In the genomic region with DNA sequence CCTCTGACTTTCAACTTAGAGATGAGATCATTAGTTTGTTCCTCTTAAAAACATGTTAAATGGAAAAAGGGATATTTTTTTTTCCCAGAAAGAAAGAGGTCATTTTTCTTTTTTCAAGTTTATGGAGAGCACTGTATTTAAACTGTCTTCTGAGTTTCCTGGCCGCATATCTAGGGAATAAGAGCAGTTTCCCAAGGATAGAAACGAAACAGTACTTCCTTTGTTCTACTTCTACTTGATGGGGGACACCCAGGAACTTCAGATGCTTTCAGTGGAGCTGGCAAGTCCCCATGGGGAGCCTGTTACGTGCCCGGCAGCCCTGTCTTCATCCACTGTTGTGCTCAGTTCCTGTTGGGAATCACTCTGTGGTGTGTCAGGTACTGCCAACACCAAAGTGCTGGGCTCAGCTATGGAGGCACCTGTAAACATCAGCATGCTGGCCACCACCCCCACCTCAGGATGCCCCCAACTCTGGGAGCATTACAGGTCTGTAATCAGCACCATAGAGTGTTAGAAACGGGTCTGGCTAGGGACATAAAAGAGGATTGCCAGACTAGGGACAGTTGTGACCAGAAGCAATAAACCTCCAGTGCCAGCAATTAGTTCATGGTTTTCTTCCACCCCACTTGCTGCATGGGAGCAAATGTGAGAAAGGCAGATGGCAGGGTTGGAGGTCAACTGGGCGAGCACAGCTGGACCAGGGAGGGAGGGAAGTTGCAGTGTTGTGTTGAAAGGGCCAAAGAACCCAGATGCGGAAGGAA, we compare ENCODE assay signal across 15 cellular contexts.
A peak's percentile ranks its signal among the peaks of the same experiment; 100 is the strongest.
DNase-seq lines count a peak whose midpoint lies in the region; ATAC-seq and TF ChIP-seq lines count a peak whose summit lies in the region.
"Had no signal": no experiment of that assay in that cellular context is flagged by ENCODE, and none has a peak within 500 bp of the region (broad histone marks: within the 10 kb centered on the region; RNA-seq: fewer than 3 reads in every experiment).

No MANE protein-coding gene starts in this region.

- no peaks in the 10 kb centered on the region for H4K20me1 ChIP-seq in MM.1S (ENCODE audit: insufficient read depth, low read length)
- H4K20me1 ChIP-seq: BLaER1 had no signal

- H2AFZ ChIP-seq in MM.1S (ENCODE audit: low read length), result no peak overlapping the region

- DNase-seq in Panc1 (ENCODE audit: low read depth, low spot score), result no peak
- DNase-seq in epidermal melanocyte (ENCODE audit: insufficient read length, low spot score), result peak; percentile 59
- peak; percentile 57 for DNase-seq in mesenteric fat pad (ENCODE audit: low spot score)
- DNase-seq in testis, result no peak
- DNase-seq in MM.1S, result no peak
- no peak for DNase-seq in effector CD8-positive, alpha-beta T cell (lab: John Stamatoyannopoulos, UW)
- no peak for DNase-seq in T-helper 2 cell treated with Interferon-gamma antibody and Interleukin-4, amounts not matched to agents 5 μg/mL and 100 μg/mL, for 36 hours (ENCODE audit: low spot score)
- DNase-seq: activated CD4-positive, alpha-beta T cell treated with anti-CD3 and anti-CD28 coated beads, Interleukin-2, amount 10 ng/mL, durations not matched to agents 24 days and 14 days; activated naive CD4-positive, alpha-beta T cell treated with anti-CD3 and anti-CD28 coated beads for 36 hours; Karpas-422; NCI-H1417; ovary; stimulated activated naive CD8-positive, alpha-beta T cell treated with anti-CD3 and anti-CD28 coated beads, Interleukin-15, Interleukin-2, amounts not matched to agents 100 U/mL and 50 U/mL, for 24 hours had no signal

- CTCF ChIA-PET in Panc1 (lab: Charles Lee), result no interaction called here

- ATAC-seq in Panc1, result no peak
- ATAC-seq: stimulated activated naive CD8-positive, alpha-beta T cell treated with anti-CD3 and anti-CD28 coated beads, Interleukin-15, Interleukin-2, amounts not matched to agents 100 U/mL and 50 U/mL, for 24 hours had no signal

- TF ChIP-seq CTCF in Panc1 (IDR thresholded peaks at IDR 0.05) (no peak), testis (IDR thresholded peaks at IDR 0.05) (no peak), MM.1S (IDR thresholded peaks at IDR 0.05; ENCODE audit: low read length) (no peak)

- H3K9me3 ChIP-seq in Panc1 (ENCODE audit: control insufficient read depth, insufficient read depth, low read depth, low read length) (no peaks in the 10 kb centered on the region), testis (no peaks in the 10 kb centered on the region), MM.1S (replicated peaks; ENCODE audit: insufficient read depth, low read length) (no peaks in the 10 kb centered on the region)
- H3K9me3 ChIP-seq: BLaER1, ovary, SJSA1 had no signal

- no peaks in the 10 kb centered on the region for H3K36me3 Mint-ChIP-seq in T-helper 2 cell treated with Interferon-gamma antibody and Interleukin-4, amounts not matched to agents 5 μg/mL and 100 μg/mL, for 36 hours (ENCODE audit: low read depth)

- H3K27me3 ChIP-seq in Panc1 (ENCODE audit: control insufficient read depth, insufficient read depth, low read length) (no peaks in the 10 kb centered on the region), testis (no peaks in the 10 kb centered on the region), MM.1S (replicated peaks; ENCODE audit: insufficient read depth, low read length) (no peaks in the 10 kb centered on the region)
- H3K27me3 ChIP-seq: BLaER1, ovary, SJSA1 had no signal

- no peak overlapping the region for H3K9ac ChIP-seq in MM.1S (ENCODE audit: low read length)
- H3K9ac ChIP-seq: BLaER1 had no signal

- intact Hi-C loops in Panc1 (cut with micrococcal nuclease; ENCODE audit: unreplicated experiment) (no loop called here), testis (cut with DNase I; ENCODE audit: low total_unique reads) (no loop called here)

- no peaks in the 10 kb centered on the region for H3K27me3 Mint-ChIP-seq in T-helper 2 cell treated with Interferon-gamma antibody and Interleukin-4, amounts not matched to agents 5 μg/mL and 100 μg/mL, for 36 hours (ENCODE audit: low read depth)
- H3K27me3 Mint-ChIP-seq: activated CD4-positive, alpha-beta T cell treated with anti-CD3 and anti-CD28 coated beads, Interleukin-2, amount 10 ng/mL, durations not matched to agents 24 days and 14 days had no signal

- no peak overlapping the region for H3K27ac Mint-ChIP-seq in T-helper 2 cell treated with Interferon-gamma antibody and Interleukin-4, amounts not matched to agents 5 μg/mL and 100 μg/mL, for 36 hours
- H3K27ac Mint-ChIP-seq: activated CD4-positive, alpha-beta T cell treated with anti-CD3 and anti-CD28 coated beads, Interleukin-2, amount 10 ng/mL, durations not matched to agents 24 days and 14 days; activated naive CD4-positive, alpha-beta T cell treated with anti-CD3 and anti-CD28 coated beads for 36 hours had no signal

- no peak for TF ChIP-seq POLR2A in testis (IDR thresholded peaks at IDR 0.05)

- H3K4me3 ChIP-seq in Panc1 (ENCODE audit: low read depth in 2 of 2, low read length in 2 of 2) (no peak overlapping the region), testis (no peak overlapping the region), MM.1S (ENCODE audit: low read length) (no peak overlapping the region)
- H3K4me3 ChIP-seq: BLaER1, ovary, SJSA1 had no signal

- 68 to 73% methylated on average over 7 of the region's 7 CpGs for WGBS in testis, 2 donors

- H3K36me3 ChIP-seq in Panc1 (ENCODE audit: control insufficient read depth, insufficient read depth, low read length) (no peaks in the 10 kb centered on the region), testis (ENCODE audit: low read depth, missing control alignments) (no peaks in the 10 kb centered on the region), MM.1S (replicated peaks; ENCODE audit: insufficient read depth, low read length) (no peaks in the 10 kb centered on the region)
- H3K36me3 ChIP-seq: BLaER1, ovary, SJSA1 had no signal

- in situ Hi-C loops in Panc1 (cut with HindIII; ENCODE audit: low pct_unique_long_range_greater_than_20kb, low sequenced_read_pairs), result no loop called here

- H3K27ac ChIP-seq in Panc1 (ENCODE audit: low read length) (peak overlapping the region; percentile 40; the same call in 1 of the 2 replicates), testis (peak overlapping the region; percentile 29 to 31), MM.1S (ENCODE audit: low read length) (no peak overlapping the region)
- H3K27ac ChIP-seq: BLaER1, ovary, SJSA1 had no signal

- H3K4me3 Mint-ChIP-seq in T-helper 2 cell treated with Interferon-gamma antibody and Interleukin-4, amounts not matched to agents 5 μg/mL and 100 μg/mL, for 36 hours, result no peak overlapping the region
- H3K4me3 Mint-ChIP-seq: activated CD4-positive, alpha-beta T cell treated with anti-CD3 and anti-CD28 coated beads, Interleukin-2, amount 10 ng/mL, durations not matched to agents 24 days and 14 days; activated naive CD4-positive, alpha-beta T cell treated with anti-CD3 and anti-CD28 coated beads for 36 hours had no signal

- POLR2A ChIA-PET in Panc1 (lab: Charles Lee), result no interaction called here

- no peaks in the 10 kb centered on the region for H3K79me2 ChIP-seq in MM.1S (ENCODE audit: low read length)

- BruUV-seq in Panc1 (replicated peaks; lab: Mats Ljungman, UMichigan), result no TSS peak

- no peaks in the 10 kb centered on the region for H3K9me2 ChIP-seq in MM.1S (replicated peaks; ENCODE audit: insufficient read depth, low read length)

- H3K4me1 Mint-ChIP-seq in T-helper 2 cell treated with Interferon-gamma antibody and Interleukin-4, amounts not matched to agents 5 μg/mL and 100 μg/mL, for 36 hours (ENCODE audit: low read depth), result no peaks in the 10 kb centered on the region
- H3K4me1 Mint-ChIP-seq: activated CD4-positive, alpha-beta T cell treated with anti-CD3 and anti-CD28 coated beads, Interleukin-2, amount 10 ng/mL, durations not matched to agents 24 days and 14 days had no signal

- no peaks in the 10 kb centered on the region for H3F3A ChIP-seq in MM.1S (ENCODE audit: insufficient read depth, low read length)

- no peaks in the 10 kb centered on the region for H3K9me3 Mint-ChIP-seq in T-helper 2 cell treated with Interferon-gamma antibody and Interleukin-4, amounts not matched to agents 5 μg/mL and 100 μg/mL, for 36 hours
- H3K9me3 Mint-ChIP-seq: activated naive CD4-positive, alpha-beta T cell treated with anti-CD3 and anti-CD28 coated beads for 36 hours had no signal

- no peak overlapping the region for H3K4me2 ChIP-seq in MM.1S (ENCODE audit: low read depth, low read length)
- H3K4me2 ChIP-seq: BLaER1 had no signal

- peaks cover 14% of the 10 kb centered on the region for H3K4me1 ChIP-seq in Panc1 (ENCODE audit: control insufficient read depth, insufficient read depth, low read length)
- H3K4me1 ChIP-seq in testis, result peaks cover 13% of the 10 kb centered on the region
- H3K4me1 ChIP-seq in MM.1S (ENCODE audit: low read length), result no peaks in the 10 kb centered on the region

Comparison
In these comparisons a context has a peak if more than half of its experiments do, and no peak if none do; other contexts are left out.
1. DNase-seq: peak in epidermal melanocyte (single experiment) and mesenteric fat pad (single experiment); none in Panc1 (single experiment), testis (single experiment), MM.1S (single experiment), effector CD8-positive, alpha-beta T cell (single experiment) and T-helper 2 cell treated with Interferon-gamma antibody and Interleukin-4, amounts not matched to agents 5 μg/mL and 100 μg/mL, for 36 hours (single experiment).